ENCODE assay signal across 21 cellular contexts in the genomic region with DNA sequence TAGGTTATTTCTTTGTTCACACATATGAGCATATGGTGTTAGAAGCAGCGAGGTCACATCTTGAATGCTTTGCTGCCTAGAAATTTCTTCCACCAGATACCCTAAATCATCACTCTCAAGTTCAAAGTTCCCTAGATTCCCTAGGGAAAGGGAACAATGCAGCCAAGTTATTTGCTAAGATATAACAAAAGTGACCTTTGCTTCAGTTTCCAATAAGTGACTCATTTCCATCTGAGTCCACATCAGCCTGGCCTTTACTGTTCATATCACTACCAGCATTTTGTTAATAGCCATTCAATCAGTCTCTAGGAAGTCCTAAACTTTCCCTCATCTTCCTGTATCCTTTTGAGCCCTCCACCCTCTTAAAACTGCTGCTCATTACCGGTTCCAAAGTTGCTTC.
"Had no signal": no experiment of that assay in that cellular context is flagged by ENCODE, and none has a peak within 500 bp of the region (broad histone marks: within the 10 kb centered on the region; RNA-seq: fewer than 3 reads in every experiment).

No MANE protein-coding gene starts in this region.

- DNase-seq: KBM-7, MG63, NCI-H1092, NCI-H1436, NCI-H187, NCI-H2029, NCI-H2081 treated with DMSO at 0.1 percent for 48 hours, NCI-H2171, NCI-H226, NCI-H446, NCI-H510A, NCI-H524 treated with DMSO at 0.1 percent for 48 hours, NCI-H69, NCI-H774, PC-9, Peyer's patch, SIG-M5, SK-N-SH, T-helper 1 cell had no signal

- ATAC-seq: Right ventricle myocardium inferior had no signal

- H3K27me3 ChIP-seq: MG63, Peyer's patch, SJSA1 had no signal

- H3K9me3 ChIP-seq: MG63, Peyer's patch, SK-N-SH had no signal

- H3K4me1 ChIP-seq: Peyer's patch, SJSA1 had no signal

- H2AFZ ChIP-seq: PC-9 had no signal

- H3K27ac ChIP-seq: PC-9, Peyer's patch, SJSA1 had no signal

- H3K36me3 ChIP-seq: MG63, Peyer's patch, SJSA1 had no signal

- H3K4me2 ChIP-seq: PC-9, SK-N-SH had no signal

- H3K9ac ChIP-seq: SK-N-SH had no signal

- H3K4me3 ChIP-seq: MG63, PC-9, Peyer's patch, SJSA1 had no signal
